23 cellular contexts compared by ENCODE assay signal in genomic region chr13:102974574-102975195, GRCh38.
DNase-seq lines count a peak whose midpoint lies in the region; ATAC-seq and TF ChIP-seq lines count a peak whose summit lies in the region.
"Had no signal": no experiment of that assay in that cellular context is flagged by ENCODE, and none has a peak within 500 bp of the region (broad histone marks: within the 10 kb centered on the region; RNA-seq: fewer than 3 reads in every experiment).

No MANE protein-coding gene starts in this region.

- H3K4me3 Mint-ChIP-seq in MCF 10A (ENCODE audit: unreplicated experiment) (no peak overlapping the region), type B pancreatic cell (peak overlapping the region; percentile 30)
- H3K4me3 Mint-ChIP-seq: CD8-positive, alpha-beta memory T cell had no signal

- H3K27me3 Mint-ChIP-seq in MCF 10A (ENCODE audit: insufficient read depth, unreplicated experiment) (no peaks in the 10 kb centered on the region), type B pancreatic cell (no peaks in the 10 kb centered on the region)

- H3K36me3 Mint-ChIP-seq in MCF 10A (ENCODE audit: insufficient read depth, unreplicated experiment), result no peaks in the 10 kb centered on the region
- H3K36me3 Mint-ChIP-seq in type B pancreatic cell, result no peaks in the 10 kb centered on the region
- H3K36me3 Mint-ChIP-seq: CD8-positive, alpha-beta memory T cell had no signal

- dilution Hi-C loops in mammary epithelial cell (cut with HindIII; ENCODE audit: low sequenced_read_pairs), result no loop called here

- no peaks in the 10 kb centered on the region for H4K20me1 ChIP-seq in mammary epithelial cell (ENCODE audit: insufficient read depth, low read length)

- H3K27ac Mint-ChIP-seq in MCF 10A (ENCODE audit: low read depth, unreplicated experiment) (no peak overlapping the region), type B pancreatic cell (peak overlapping the region; percentile 6)

- no peak overlapping the region for H3K4me2 ChIP-seq in mammary epithelial cell (ENCODE audit: insufficient read depth, low read depth, low read length)

- H3K27ac ChIP-seq in mammary epithelial cell (ENCODE audit: insufficient read depth, low read depth, low read length) (no peak overlapping the region), foreskin keratinocyte (no peak overlapping the region), WERI-Rb-1 (no peak overlapping the region)
- H3K27ac ChIP-seq: C4-2B, GM23248, SJCRH30 had no signal

- intact Hi-C loops in mammary epithelial cell (cut with micrococcal nuclease), result no loop called here
- intact Hi-C loops in MCF 10A (cut with micrococcal nuclease), result no loop called here

- H3K27me3 ChIP-seq in mammary epithelial cell (ENCODE audit: insufficient read depth, low read length), result no peaks in the 10 kb centered on the region
- no peaks in the 10 kb centered on the region for H3K27me3 ChIP-seq in foreskin keratinocyte
- H3K27me3 ChIP-seq in WERI-Rb-1 (ENCODE audit: insufficient read depth, low read depth, severe bottlenecking), result no peaks in the 10 kb centered on the region
- H3K27me3 ChIP-seq: MG63, SJCRH30 had no signal

- no peak for TF ChIP-seq CTCF in mammary epithelial cell (conservative IDR thresholded peaks at IDR 0.05 in 1 of 2, IDR thresholded peaks at IDR 0.05 in 1 of 2; ENCODE audit: extremely low read depth in 1 of 2, insufficient read depth in 1 of 2, low read depth in 1 of 2, low read length in 2 of 2)
- TF ChIP-seq CTCF in MCF 10A (IDR thresholded peaks at IDR 0.05; ENCODE audit: unreplicated experiment), result no peak
- TF ChIP-seq CTCF in foreskin keratinocyte (conservative IDR thresholded peaks at IDR 0.05), result no peak
- TF ChIP-seq CTCF in type B pancreatic cell (conservative IDR thresholded peaks at IDR 0.05), result no peak
- no peak for TF ChIP-seq CTCF in WERI-Rb-1 (IDR thresholded peaks at IDR 0.05; ENCODE audit: low read depth, low read length)

- H3K4me3 ChIP-seq in mammary epithelial cell (replicated peaks in 1 of 3; ENCODE audit: insufficient read depth in 1 of 3, low read depth in 2 of 3, low read length in 3 of 3) (no peak overlapping the region), WERI-Rb-1 (ENCODE audit: low read depth, low read length) (no peak overlapping the region)
- H3K4me3 ChIP-seq: GM23248, MG63, SJCRH30 had no signal

- H2AFZ ChIP-seq in mammary epithelial cell (ENCODE audit: low read depth, low read length), result peak overlapping the region; percentile 39
- H2AFZ ChIP-seq: GM23248 had no signal

- 87% methylated on average over 6 of the region's 6 CpGs for WGBS in mammary epithelial cell (ENCODE audit: low coverage, missing lambda C conversion rate)

- H3K36me3 ChIP-seq in mammary epithelial cell (ENCODE audit: insufficient read depth, low read length), result no peaks in the 10 kb centered on the region
- no peaks in the 10 kb centered on the region for H3K36me3 ChIP-seq in WERI-Rb-1
- H3K36me3 ChIP-seq: MG63, SJCRH30 had no signal

- H3K9ac ChIP-seq in mammary epithelial cell (ENCODE audit: insufficient read depth, low read length), result no peak overlapping the region
- H3K9ac ChIP-seq: GM23248 had no signal

- H3K9me3 Mint-ChIP-seq in MCF 10A (ENCODE audit: unreplicated experiment), result no peaks in the 10 kb centered on the region
- H3K9me3 Mint-ChIP-seq in type B pancreatic cell, result no peaks in the 10 kb centered on the region
- H3K9me3 Mint-ChIP-seq: CD8-positive, alpha-beta memory T cell had no signal

- H3K9me3 ChIP-seq in mammary epithelial cell (replicated peaks; ENCODE audit: insufficient read depth, low read length), result no peaks in the 10 kb centered on the region
- H3K9me3 ChIP-seq in WERI-Rb-1 (ENCODE audit: severe bottlenecking), result no peaks in the 10 kb centered on the region
- H3K9me3 ChIP-seq: MG63, SJCRH30 had no signal

- ATAC-seq in foreskin keratinocyte (peak; percentile 64), HG03175 (IDR thresholded peaks at IDR 0.05; ENCODE audit: unreplicated experiment) (no peak), GM18870 (IDR thresholded peaks at IDR 0.05; ENCODE audit: unreplicated experiment) (no peak)
- ATAC-seq: HCT116 had no signal

- no peaks in the 10 kb centered on the region for H3K4me1 Mint-ChIP-seq in MCF 10A (ENCODE audit: insufficient read depth, unreplicated experiment)
- H3K4me1 Mint-ChIP-seq in type B pancreatic cell (ENCODE audit: unreplicated experiment), result peaks cover 20% of the 10 kb centered on the region
- H3K4me1 Mint-ChIP-seq: CD8-positive, alpha-beta memory T cell had no signal

- BruUV-seq in mammary epithelial cell (replicated peaks; lab: Mats Ljungman, UMichigan) (no TSS peak), MCF 10A (replicated peaks; lab: Mats Ljungman, UMichigan) (no TSS peak)

- H3K4me1 ChIP-seq in mammary epithelial cell (ENCODE audit: insufficient read depth, low read length) (no peaks in the 10 kb centered on the region), foreskin keratinocyte (peaks cover 13% of the 10 kb centered on the region)
- H3K4me1 ChIP-seq: SJCRH30 had no signal

- CTCF ChIA-PET in mammary epithelial cell (lab: Charles Lee; ENCODE audit: low non-redundant PET) (no interaction called here), MCF 10A (lab: Yijun Ruan, JAX) (interaction anchor here (0.7 kb wide), 1 partner anchor 68 kb away, joined by 3 read pairs; no protein-coding TSS in a partner anchor)

- no peaks in the 10 kb centered on the region for H3K79me2 ChIP-seq in mammary epithelial cell (ENCODE audit: insufficient read depth, low read length)

- DNase-seq in mammary epithelial cell, result no peak
- DNase-seq in MCF 10A (ENCODE audit: unreplicated experiment), result no peak
- DNase-seq in NCI-H69 (lab: John Stamatoyannopoulos, UW), result peak; percentile 55
- peak in 1 of 2 donors; percentile 23 for DNase-seq in foreskin keratinocyte
- DNase-seq in type B pancreatic cell (ENCODE audit: extremely low spot score, unreplicated experiment), result no peak
- no peak for DNase-seq in WERI-Rb-1
- DNase-seq: AML-193; Calu3; CD8-positive, alpha-beta memory T cell; DMS153; GM23248; Karpas-422; MG63; NCI-H146; NCI-H2029; NCI-H446; NCI-H774; NK-92 treated with Interleukin-12 subunit alpha and Interleukin-12 subunit beta, amount 100 ng/mL, for 24 hours; SJCRH30 had no signal

- in situ Hi-C loops in mammary epithelial cell (cut with MboI; ENCODE audit: low sequenced_read_pairs in 2 of 2), result no loop called here

- POLR2A ChIA-PET in MCF 10A (lab: Yijun Ruan, JAX), result no interaction called here
